ENCODE assay signal across 23 cellular contexts in genomic region chr15:20346082-20346805, GRCh38.
DNase-seq lines count a peak whose midpoint lies in the region; ATAC-seq and TF ChIP-seq lines count a peak whose summit lies in the region.
"Had no signal": no experiment of that assay in that cellular context is flagged by ENCODE, and none has a peak within 500 bp of the region (broad histone marks: within the 10 kb centered on the region; RNA-seq: fewer than 3 reads in every experiment).

No MANE protein-coding gene starts in this region.

- in situ Hi-C loops in GM23248 (cut with MboI), result no loop called here

- WGBS in GM23248 (ENCODE audit: low coverage in 1 of 2, low lambda C conversion rate in 2 of 2, missing lambda C conversion rate in 2 of 2), 2 experiments, result 6 to 7% methylated on average over 4 of the region's 4 CpGs

- peak; percentile 41 for DNase-seq in Right ventricle myocardium superior
- no peak for DNase-seq in right atrium auricular region (ENCODE audit: low spot score)
- DNase-seq in activated effector memory CD4-positive, alpha-beta T cell treated with Interleukin-2 at 50 U/mL for 16 hours, result peak; percentile 2
- DNase-seq in medulla oblongata (ENCODE audit: extremely low spot score), result peak; percentile 2
- no peak for DNase-seq in CD14-positive monocyte (ENCODE audit: low spot score)
- no peak for DNase-seq in cerebellar cortex (ENCODE audit: low spot score)
- no peak for DNase-seq in GM23248
- DNase-seq: activated CD4-positive, alpha-beta T cell treated with anti-CD3 and anti-CD28 coated beads, Interleukin-2, amount 10 ng/mL, durations not matched to agents 7 days and 5 days; amygdala; COR-L47; GDM1; NCI-H1436; NCI-H226; NK-92 treated with Interleukin-12 subunit alpha and Interleukin-12 subunit beta, amount 100 ng/mL, for 24 hours; SHP77 had no signal

- H3K9ac ChIP-seq in GM23248, result no peak overlapping the region
- H3K9ac ChIP-seq: KMS-11 had no signal

- H2AFZ ChIP-seq in GM23248, result no peak overlapping the region

- no peaks in the 10 kb centered on the region for H3F3A ChIP-seq in GM23248 (ENCODE audit: insufficient read depth)

- H4K20me1 ChIP-seq in GM23248 (ENCODE audit: insufficient read depth), result no peaks in the 10 kb centered on the region

- no peaks in the 10 kb centered on the region for H3K79me2 ChIP-seq in GM23248 (ENCODE audit: insufficient read depth)

- H3K36me3 Mint-ChIP-seq in CD14-positive monocyte, result no peaks in the 10 kb centered on the region
- H3K36me3 Mint-ChIP-seq: stimulated activated effector memory CD8-positive, alpha-beta T cell treated with anti-CD3 and anti-CD28 coated beads, Interleukin-12 subunit alpha, Interleukin-12 subunit beta, amount 100 ng/mL, for 72 hours had no signal

- no peaks in the 10 kb centered on the region for H3K4me1 Mint-ChIP-seq in CD14-positive monocyte
- H3K4me1 Mint-ChIP-seq: activated CD4-positive, alpha-beta T cell treated with anti-CD3 and anti-CD28 coated beads, Interleukin-2, amount 10 ng/mL, durations not matched to agents 7 days and 5 days had no signal

- H3K9me3 ChIP-seq in right atrium auricular region (peaks cover 0 to 11% of the 10 kb centered on the region in 2 donors), GM23248 (ENCODE audit: low read depth) (no peaks in the 10 kb centered on the region)

- H3K4me1 ChIP-seq in right atrium auricular region (no peaks in the 10 kb centered on the region), GM23248 (ENCODE audit: insufficient read depth) (no peaks in the 10 kb centered on the region)
- H3K4me1 ChIP-seq: gastroesophageal sphincter, tibial nerve had no signal

- no peak overlapping the region for H3K4me3 Mint-ChIP-seq in CD14-positive monocyte
- H3K4me3 Mint-ChIP-seq: activated CD4-positive, alpha-beta T cell treated with anti-CD3 and anti-CD28 coated beads, Interleukin-2, amount 10 ng/mL, durations not matched to agents 7 days and 5 days; stimulated activated effector memory CD8-positive, alpha-beta T cell treated with anti-CD3 and anti-CD28 coated beads, Interleukin-12 subunit alpha, Interleukin-12 subunit beta, amount 100 ng/mL, for 72 hours had no signal

- TF ChIP-seq CTCF in right atrium auricular region (IDR thresholded peaks at IDR 0.05), result no peak
- TF ChIP-seq CTCF in CD14-positive monocyte (IDR thresholded peaks at IDR 0.05), result no peak

- intact Hi-C loops in Right ventricle myocardium superior (cut with DNase I), result no loop called here
- intact Hi-C loops in CD14-positive monocyte (cut with micrococcal nuclease), result loop anchor here in 1 of 2 donors (10.0 kb wide), 1 partner anchor 59 kb away; no protein-coding TSS in a partner anchor

- H3K27ac ChIP-seq in right atrium auricular region (no peak overlapping the region), GM23248 (no peak overlapping the region)
- H3K27ac ChIP-seq: gastroesophageal sphincter, KMS-11, neutrophil, skin epidermis, tibial nerve had no signal

- no peaks in the 10 kb centered on the region for H3K9me2 ChIP-seq in GM23248 (ENCODE audit: insufficient read depth)

- no peak overlapping the region for H3K4me2 ChIP-seq in GM23248 (ENCODE audit: unreplicated experiment)
- H3K4me2 ChIP-seq: KMS-11 had no signal

- H3K27ac Mint-ChIP-seq in CD14-positive monocyte, result no peak overlapping the region
- H3K27ac Mint-ChIP-seq: activated CD4-positive, alpha-beta T cell treated with anti-CD3 and anti-CD28 coated beads, Interleukin-2, amount 10 ng/mL, durations not matched to agents 7 days and 5 days; stimulated activated effector memory CD8-positive, alpha-beta T cell treated with anti-CD3 and anti-CD28 coated beads, Interleukin-12 subunit alpha, Interleukin-12 subunit beta, amount 100 ng/mL, for 72 hours had no signal

- H3K4me3 ChIP-seq in right atrium auricular region, result no peak overlapping the region
- H3K4me3 ChIP-seq in GM23248, result no peak overlapping the region
- H3K4me3 ChIP-seq: gastroesophageal sphincter, mucosa of descending colon, skin epidermis, tibial nerve had no signal

- peaks cover 0 to 1% (median 0%) of the 10 kb centered on the region in 3 donors for H3K27me3 Mint-ChIP-seq in CD14-positive monocyte (ENCODE audit: low read depth in 3 of 3)
- H3K27me3 Mint-ChIP-seq: activated CD4-positive, alpha-beta T cell treated with anti-CD3 and anti-CD28 coated beads, Interleukin-2, amount 10 ng/mL, durations not matched to agents 7 days and 5 days had no signal

- H3K9me3 Mint-ChIP-seq in CD14-positive monocyte, result peaks cover 0 to 4% (median 0%) of the 10 kb centered on the region in 7 donors
- H3K9me3 Mint-ChIP-seq: activated CD4-positive, alpha-beta T cell treated with anti-CD3 and anti-CD28 coated beads, Interleukin-2, amount 10 ng/mL, durations not matched to agents 7 days and 5 days; stimulated activated effector memory CD8-positive, alpha-beta T cell treated with anti-CD3 and anti-CD28 coated beads, Interleukin-12 subunit alpha, Interleukin-12 subunit beta, amount 100 ng/mL, for 72 hours had no signal

- no peaks in the 10 kb centered on the region for H3K27me3 ChIP-seq in right atrium auricular region
- H3K27me3 ChIP-seq in GM23248 (replicated peaks; ENCODE audit: insufficient read depth), result no peaks in the 10 kb centered on the region
- H3K27me3 ChIP-seq: neutrophil, tibial nerve had no signal

- ATAC-seq in Right ventricle myocardium superior (ENCODE audit: poor library complexity), result no peak
- ATAC-seq in HG03521 (IDR thresholded peaks at IDR 0.05; ENCODE audit: unreplicated experiment), result no peak
- ATAC-seq: gastroesophageal sphincter; mucosa of descending colon; stimulated activated effector memory CD8-positive, alpha-beta T cell treated with anti-CD3 and anti-CD28 coated beads, Interleukin-12 subunit alpha, Interleukin-12 subunit beta, amount 100 ng/mL, for 72 hours had no signal

- H3K36me3 ChIP-seq in right atrium auricular region (no peaks in the 10 kb centered on the region), GM23248 (ENCODE audit: low read depth) (no peaks in the 10 kb centered on the region)
- H3K36me3 ChIP-seq: gastroesophageal sphincter, neutrophil, tibial nerve had no signal

Comparison
In these comparisons a context has a peak if more than half of its experiments do, and no peak if none do; other contexts are left out.
1. DNase-seq: peak in Right ventricle myocardium superior (single experiment), activated effector memory CD4-positive, alpha-beta T cell treated with Interleukin-2 at 50 U/mL for 16 hours (single experiment) and medulla oblongata (single experiment); none in right atrium auricular region (single experiment), CD14-positive monocyte (single experiment), cerebellar cortex (single experiment) and GM23248 (single experiment).